9 cellular contexts compared by ENCODE assay signal in the genomic region with DNA sequence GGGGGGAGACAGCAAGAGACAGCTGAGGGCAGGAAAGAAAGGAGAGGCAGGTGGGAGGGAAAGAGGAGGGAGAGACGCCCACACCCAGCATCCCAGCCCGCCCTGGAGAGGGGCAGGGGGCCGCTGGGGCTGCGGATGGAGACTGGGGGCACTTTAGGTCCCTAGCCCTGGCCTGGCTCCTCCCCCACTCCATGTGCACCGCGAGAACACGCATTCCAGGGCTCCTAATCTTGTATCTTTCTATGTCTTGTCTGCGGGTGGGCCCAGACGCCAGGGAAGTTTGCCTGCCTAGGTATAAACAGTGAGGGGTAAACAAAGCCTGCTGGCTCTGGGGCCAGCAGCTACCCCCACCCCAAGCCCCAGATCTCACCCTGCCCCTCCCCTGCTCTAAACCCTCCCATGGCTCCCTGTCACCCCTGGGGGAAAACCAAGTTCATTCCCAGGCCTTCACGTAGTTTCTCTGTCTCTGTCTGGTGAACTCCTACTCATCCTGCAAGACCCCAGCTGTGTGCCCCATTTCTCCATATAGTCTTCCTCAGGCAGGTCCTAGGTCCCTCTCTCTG. TPM values are rescaled to one million over a fixed set of nuclear protein-coding genes. Genes with fewer than 3 reads are reported as not detected.
A peak's percentile ranks its signal among the peaks of the same experiment; 100 is the strongest.
DNase-seq lines count a peak whose midpoint lies in the region; ATAC-seq and TF ChIP-seq lines count a peak whose summit lies in the region.
"Had no signal": no experiment of that assay in that cellular context is flagged by ENCODE, and none has a peak within 500 bp of the region (broad histone marks: within the 10 kb centered on the region; RNA-seq: fewer than 3 reads in every experiment).

No MANE protein-coding gene starts in this region.

- RAD21 ChIA-PET in HCT116 (lab: Charles Lee; ENCODE audit: low non-redundant PET in 1 of 2, low total read pairs in 2 of 2, uncharacterized antibody in 2 of 2, unreplicated experiment in 2 of 2) = no interaction called here

- no peak overlapping the region; the same call in 1 of the 2 replicates for H3K9ac ChIP-seq in HCT116 (ENCODE audit: low read length)

- BruUV-seq in A673 (replicated peaks; lab: Mats Ljungman, UMichigan) (no TSS peak), HCT116 (replicated peaks; lab: Mats Ljungman, UMichigan) (no TSS peak), MCF 10A (replicated peaks; lab: Mats Ljungman, UMichigan) (no TSS peak)

- H3K9me3 ChIP-seq in A673 (ENCODE audit: low read depth, low read length, poor library complexity, severe bottlenecking) (no peaks in the 10 kb centered on the region), HCT116 (ENCODE audit: control insufficient read depth in 1 of 2, insufficient read depth in 1 of 2, low read depth in 1 of 2, low read length in 2 of 2) (no peaks in the 10 kb centered on the region)

- peak overlapping the region; percentile 75 for H3K4me2 ChIP-seq in HCT116 (ENCODE audit: low read length)

- intact Hi-C loops in A673 (cut with micrococcal nuclease; ENCODE audit: unreplicated experiment) = no loop called here
- intact Hi-C loops in HCT116 (cut with micrococcal nuclease) = no loop called here
- intact Hi-C loops in MCF 10A (cut with micrococcal nuclease) = no loop called here

- ATAC-seq in HCT116 (no peak), GM21737 (IDR thresholded peaks at IDR 0.05; ENCODE audit: unreplicated experiment) (no peak)
- no peak for ATAC-seq in naive thymus-derived CD8-positive, alpha-beta T cell

- H3K36me3 ChIP-seq in A673 (ENCODE audit: insufficient read depth, low read length, poor library complexity, severe bottlenecking) = peaks cover 69% of the 10 kb centered on the region
- H3K36me3 ChIP-seq in HCT116 (ENCODE audit: control insufficient read depth in 1 of 2, insufficient read depth in 2 of 2, low read length in 2 of 2) = peaks cover 17 to 21% of the 10 kb centered on the region in 2 experiments

- H3K9me3 Mint-ChIP-seq in MCF 10A (ENCODE audit: unreplicated experiment) = no peaks in the 10 kb centered on the region
- H3K9me3 Mint-ChIP-seq in naive thymus-derived CD8-positive, alpha-beta T cell = no peaks in the 10 kb centered on the region

- H3K27me3 ChIP-seq in A673 (replicated peaks; ENCODE audit: insufficient read depth, low read depth, low read length, poor library complexity) = no peaks in the 10 kb centered on the region
- no peaks in the 10 kb centered on the region for H3K27me3 ChIP-seq in HCT116 (ENCODE audit: insufficient read depth, low read length)

- no peak overlapping the region for H3K27ac Mint-ChIP-seq in MCF 10A (ENCODE audit: low read depth, unreplicated experiment)
- H3K27ac Mint-ChIP-seq in naive thymus-derived CD8-positive, alpha-beta T cell = peak overlapping the region; percentile 9 to 93 (median 64)

- DNase-seq in A673 (ENCODE audit: low spot score) (no peak), HCT116 (ENCODE audit: low read depth, low spot score) (no peak), MCF 10A (ENCODE audit: unreplicated experiment) (peak; percentile 31), anterior cingulate cortex (lab: John Stamatoyannopoulos, UW) (no peak), NCI-H446 (lab: John Stamatoyannopoulos, UW) (no peak), amygdala (lab: John Stamatoyannopoulos, UW) (no peak)
- DNase-seq in naive thymus-derived CD8-positive, alpha-beta T cell = no peak
- DNase-seq: activated T-cell treated with anti-CD3 and anti-CD28 coated beads, Interleukin-2, amount 50 U/mL, for 1 hour had no signal

- H3K9me2 ChIP-seq in HCT116 (ENCODE audit: insufficient read depth) = no peaks in the 10 kb centered on the region

- H3K27ac ChIP-seq in A673 (ENCODE audit: low read depth, low read length, poor library complexity, severe bottlenecking) = peak overlapping the region; percentile 47
- peak overlapping the region; percentile 56 for H3K27ac ChIP-seq in HCT116 (ENCODE audit: low read depth, low read length)

- peak overlapping the region; percentile 65 for H3K4me3 Mint-ChIP-seq in MCF 10A (ENCODE audit: unreplicated experiment)
- peak overlapping the region in 4 of 10 donors; percentile 34 to 68 (median 48) for H3K4me3 Mint-ChIP-seq in naive thymus-derived CD8-positive, alpha-beta T cell

- H2AFZ ChIP-seq in HCT116 (ENCODE audit: low read depth, low read length, poor library complexity, severe bottlenecking) = no peak overlapping the region

- no peaks in the 10 kb centered on the region for H3K27me3 Mint-ChIP-seq in MCF 10A (ENCODE audit: insufficient read depth, unreplicated experiment)
- H3K27me3 Mint-ChIP-seq in naive thymus-derived CD8-positive, alpha-beta T cell = no peaks in the 10 kb centered on the region

- CTCF ChIA-PET in A673 (lab: Charles Lee) = no interaction called here
- CTCF ChIA-PET in HCT116 (lab: Charles Lee) = interaction anchor here (0.7 kb wide), 1 partner anchor 47 kb away, joined by 3 read pairs; no protein-coding TSS in a partner anchor
- CTCF ChIA-PET in MCF 10A (lab: Yijun Ruan, JAX) = no interaction called here

- peaks cover 20% of the 10 kb centered on the region for H3K4me1 ChIP-seq in A673 (ENCODE audit: insufficient read depth, low read length, poor library complexity, severe bottlenecking)
- H3K4me1 ChIP-seq in HCT116 (ENCODE audit: control insufficient read depth in 1 of 2, insufficient read depth in 2 of 2, low read length in 2 of 2) = peaks cover 28 to 51% of the 10 kb centered on the region in 2 experiments

- TF ChIP-seq RAD21 in HCT116 (IDR thresholded peaks at IDR 0.05; ENCODE audit: low read depth) = no peak

- peaks cover 40% of the 10 kb centered on the region for H3K79me2 ChIP-seq in HCT116 (ENCODE audit: insufficient read depth, low read length)

- POLR2A ChIA-PET in A673 (lab: Charles Lee; ENCODE audit: low non-redundant PET) = no interaction called here
- POLR2A ChIA-PET in HCT116 (lab: Charles Lee) = no interaction called here
- POLR2A ChIA-PET in MCF 10A (lab: Yijun Ruan, JAX) = interaction anchor here (0.8 to 5.7 kb wide), 5 partner anchors 20 to 128 kb away, joined by 3 to 56 read pairs (median 7); no protein-coding TSS in a partner anchor
- POLR2A ChIA-PET in naive thymus-derived CD8-positive, alpha-beta T cell (lab: Charles Lee) = interaction anchor here (0.5 to 15.8 kb wide), 5 partner anchors 7 to 125 kb away, joined by 3 to 519 read pairs (median 4); partner anchors contain the start of gene S1PR4

- no peak for TF ChIP-seq POLR2A in HCT116 (IDR thresholded peaks at IDR 0.05; ENCODE audit: borderline replicate concordance, extremely low read depth, insufficient read depth, insufficient read length)

- TF ChIP-seq CTCF in A673 (conservative IDR thresholded peaks at IDR 0.05; ENCODE audit: low read depth, low read length) (no peak), HCT116 (IDR thresholded peaks at IDR 0.05 in 2 of 3, conservative IDR thresholded peaks at IDR 0.05 in 1 of 3; ENCODE audit: borderline replicate concordance in 1 of 3, insufficient read depth in 1 of 3, low read depth in 2 of 3, low read length in 2 of 3) (no peak), MCF 10A (IDR thresholded peaks at IDR 0.05; ENCODE audit: unreplicated experiment) (no peak)

- no peak overlapping the region for H3K4me3 ChIP-seq in A673 (ENCODE audit: low read depth, low read length, poor library complexity, severe bottlenecking)
- H3K4me3 ChIP-seq in HCT116 (replicated peaks in 1 of 2; ENCODE audit: low read depth in 1 of 2, low read length in 2 of 2) = no peak overlapping the region

- H3K4me1 Mint-ChIP-seq in MCF 10A (ENCODE audit: insufficient read depth, unreplicated experiment) = peaks cover 39% of the 10 kb centered on the region
- H3K4me1 Mint-ChIP-seq in naive thymus-derived CD8-positive, alpha-beta T cell = peaks cover 28 to 68% (median 60%) of the 10 kb centered on the region in 4 donors

- H4K20me1 ChIP-seq in HCT116 (ENCODE audit: insufficient read depth) = no peaks in the 10 kb centered on the region

- H3K36me3 Mint-ChIP-seq in MCF 10A (ENCODE audit: insufficient read depth, unreplicated experiment) = peaks cover 69% of the 10 kb centered on the region
- peaks cover 0 to 73% (median 27%) of the 10 kb centered on the region in 3 donors for H3K36me3 Mint-ChIP-seq in naive thymus-derived CD8-positive, alpha-beta T cell

TF ChIP-seq in HCT116, 20 proteins besides CTCF, POLR2A, EP300 and RAD21 (continues in another document):
- TF ChIP-seq POLR2AphosphoS5 (IDR thresholded peaks at IDR 0.05; ENCODE audit: low read depth, low read length) = 0 out of 2 replicates have a peak, but pooled peaks have one; percentile 4
- TF ChIP-seq SIN3A (IDR thresholded peaks at IDR 0.05; ENCODE audit: low read depth) = no peak
- no peak for TF ChIP-seq ZNF274 (IDR thresholded peaks at IDR 0.05; ENCODE audit: low read depth, low read length)
- TF ChIP-seq TCF7L2 (IDR thresholded peaks at IDR 0.05; ENCODE audit: borderline replicate concordance, extremely low read depth, insufficient read depth, insufficient read length) = no peak
- TF ChIP-seq ELF1 (IDR thresholded peaks at IDR 0.05; ENCODE audit: borderline replicate concordance, low read depth) = no peak

RNA-seq across cellular contexts. Expression of gene TLE5, which starts 5.8 kb away (rescaled TPM):
- total RNA-seq in A673 (2021) (360 and 397 TPM in 2 replicates), HCT116 (2021; ENCODE audit: unreplicated experiment) (263 TPM), MCF 10A (2022) (266 and 273 TPM in 2 replicates)
- 320 and 329 TPM in 2 replicates for polyA plus RNA-seq in HCT116 (2012)
- 100 to 1,000 TPM; 981 to 983 TPM for total RNA-seq in naive thymus-derived CD8-positive, alpha-beta T cell
- polyA plus RNA-seq in naive thymus-derived CD8-positive, alpha-beta T cell = 100 to 1,000 TPM; 451 to 924 (median 555) TPM

RNA-seq across cellular contexts. Expression of gene TLE2, which starts 27.5 kb away (rescaled TPM):
- total RNA-seq in A673 (2021) = 10.8 and 18.3 TPM in 2 replicates
- total RNA-seq in HCT116 (2021; ENCODE audit: unreplicated experiment) = 35.6 TPM
- 41.3 and 49.3 TPM in 2 replicates for polyA plus RNA-seq in HCT116 (2012)
- total RNA-seq in MCF 10A (2022) = 1.9 and 3.0 TPM in 2 replicates
- 10 to 100 TPM; 19.1 to 21.1 TPM for total RNA-seq in naive thymus-derived CD8-positive, alpha-beta T cell
- polyA plus RNA-seq in naive thymus-derived CD8-positive, alpha-beta T cell = 10 to 100 TPM in 2 of 3 donors, 1 to 10 TPM in 1; 7.0 to 12.4 (median 10.8) TPM

RNA-seq across cellular contexts. Expression of gene GNA11, which starts 37.6 kb away (rescaled TPM):
- total RNA-seq in A673 (2021) (61.6 and 64.3 TPM in 2 replicates), HCT116 (2021; ENCODE audit: unreplicated experiment) (56.5 TPM), MCF 10A (2022) (40.9 and 48.1 TPM in 2 replicates)
- polyA plus RNA-seq in HCT116 (2012) = 48.4 and 50.8 TPM in 2 replicates
- 1 to 10 TPM; 5.1 to 5.4 TPM for total RNA-seq in naive thymus-derived CD8-positive, alpha-beta T cell
- under 1 TPM; 0.43 to 0.60 (median 0.47) TPM for polyA plus RNA-seq in naive thymus-derived CD8-positive, alpha-beta T cell

Comparison
In these comparisons a context has a peak if more than half of its experiments do, and no peak if none do; other contexts are left out.
1. POLR2A ChIA-PET loops: an anchor here in MCF 10A (0.8 to 5.7 kb wide) and naive thymus-derived CD8-positive, alpha-beta T cell (0.5 to 15.8 kb wide); none called in A673 and HCT116.